In genomic region chr2:121627525-121628050, GRCh38 we compare ENCODE assay signal across 19 cellular contexts. TPM values are rescaled to one million over a fixed set of nuclear protein-coding genes. Genes with fewer than 3 reads are reported as not detected.
DNase-seq lines count a peak whose midpoint lies in the region; ATAC-seq, FAIRE-seq and TF ChIP-seq lines count a peak whose summit lies in the region.
"Had no signal": no experiment of that assay in that cellular context is flagged by ENCODE, and none has a peak within 500 bp of the region (broad histone marks: within the 10 kb centered on the region; RNA-seq: fewer than 3 reads in every experiment).

No MANE protein-coding gene starts in this region.

- ATAC-seq in A549 (no peak), left ventricle myocardium superior (peak; percentile 40), psoas muscle (peak in 3 of 4 donors; percentile 26 to 56 (median 44)), HG02970 (IDR thresholded peaks at IDR 0.05; ENCODE audit: low FRiP score, unreplicated experiment) (no peak)
- ATAC-seq: activated naive CD8-positive, alpha-beta T cell treated with anti-CD3 and anti-CD28 coated beads, Interleukin-2, amount 50 U/mL, for 24 hours; activated T-helper 17 cell treated with anti-CD3 and anti-CD28 coated beads, Interleukin-2, amount 50 U/mL, for 72 hours; GM12878; left colon; Panc1 had no signal

- CTCF ChIA-PET in A549 (lab: Yijun Ruan, JAX), result interaction anchor here (0.6 to 1.8 kb wide), 4 partner anchors 10 to 22 kb away, joined by 3 to 4 read pairs (median 4); no protein-coding TSS in a partner anchor
- CTCF ChIA-PET in CD8-positive, alpha-beta memory T cell (lab: Charles Lee), result no interaction called here

- no peaks in the 10 kb centered on the region for H3K9me3 Mint-ChIP-seq in CD8-positive, alpha-beta memory T cell
- H3K9me3 Mint-ChIP-seq: activated naive CD8-positive, alpha-beta T cell treated with anti-CD3 and anti-CD28 coated beads, Interleukin-2, amount 50 U/mL, for 24 hours; activated T-helper 17 cell treated with anti-CD3 and anti-CD28 coated beads, Interleukin-2, amount 50 U/mL, for 72 hours had no signal

- peak overlapping the region in 1 of 2 experiments; percentile 56; a peak in 1 of 6 replicates for H3K27ac ChIP-seq in A549
- peak overlapping the region in 3 of 5 donors; percentile 3 to 74 (median 62) for H3K27ac ChIP-seq in adrenal gland
- H3K27ac ChIP-seq in psoas muscle, result peak overlapping the region; percentile 69
- no peak overlapping the region for H3K27ac ChIP-seq in CD8-positive, alpha-beta memory T cell (ENCODE audit: low read depth, low read length)
- peak overlapping the region in 1 of 2 donors; percentile 2 for H3K27ac ChIP-seq in kidney (ENCODE audit: low read depth in 2 of 2, low read length in 2 of 2)
- H3K27ac ChIP-seq: parathyroid adenoma had no signal

- 79% methylated on average over 4 of the region's 4 CpGs for WGBS in A549 (ENCODE audit: missing lambda C conversion rate)
- 49 to 66% (median 59%) methylated on average over 4 of the region's 4 CpGs for WGBS in adrenal gland, 4 donors
- WGBS in psoas muscle, 3 donors, result 52 to 78% (median 72%) methylated on average over 4 of the region's 4 CpGs

- POLR2A ChIA-PET in A549 (lab: Yijun Ruan, JAX), result no interaction called here
- POLR2A ChIA-PET in CD8-positive, alpha-beta memory T cell (lab: Charles Lee), result no interaction called here

- no peak for DNase-seq in A549 (ENCODE audit: low read depth in 1 of 2, low spot score in 1 of 2)
- no peak for DNase-seq in adrenal gland
- no peak for DNase-seq in left ventricle myocardium superior
- no peak for DNase-seq in psoas muscle
- no peak for DNase-seq in CD8-positive, alpha-beta memory T cell
- DNase-seq in foreskin fibroblast, result no peak
- no peak for DNase-seq in kidney
- DNase-seq: activated naive CD8-positive, alpha-beta T cell treated with anti-CD3 and anti-CD28 coated beads, Interleukin-2, amount 50 U/mL, for 24 hours; cerebellar nuclear complex; GDM1; SK-N-SH; spleen; T-helper 9 cell had no signal

- no peak for TF ChIP-seq POLR2A in A549 (IDR thresholded peaks at IDR 0.05; ENCODE audit: low read length)
- no peak for TF ChIP-seq POLR2A in adrenal gland (IDR thresholded peaks at IDR 0.05)

- H3K4me3 Mint-ChIP-seq in CD8-positive, alpha-beta memory T cell, result no peak overlapping the region
- H3K4me3 Mint-ChIP-seq: activated naive CD8-positive, alpha-beta T cell treated with anti-CD3 and anti-CD28 coated beads, Interleukin-2, amount 50 U/mL, for 24 hours; activated T-helper 17 cell treated with anti-CD3 and anti-CD28 coated beads, Interleukin-2, amount 50 U/mL, for 72 hours had no signal

- no peaks in the 10 kb centered on the region for H3K9me3 ChIP-seq in A549
- no peaks in the 10 kb centered on the region for H3K9me3 ChIP-seq in adrenal gland (replicated peaks in 1 of 3)
- H3K9me3 ChIP-seq in psoas muscle, result no peaks in the 10 kb centered on the region
- H3K9me3 ChIP-seq in CD8-positive, alpha-beta memory T cell (ENCODE audit: low read length), result no peaks in the 10 kb centered on the region
- H3K9me3 ChIP-seq in kidney (ENCODE audit: control insufficient read depth in 1 of 2, low read length in 2 of 2), result no peaks in the 10 kb centered on the region
- H3K9me3 ChIP-seq: SK-N-SH had no signal

- intact Hi-C loops in adrenal gland (cut with DNase I), result no loop called here
- intact Hi-C loops in left ventricle myocardium superior (cut with micrococcal nuclease), result no loop called here
- intact Hi-C loops in psoas muscle (cut with DNase I), result no loop called here
- intact Hi-C loops in kidney (cut with DNase I), result no loop called here

- FAIRE-seq in A549 (lab: Jason Lieb, UNC) (no peak), kidney (lab: Jason Lieb, UNC) (no peak)
- FAIRE-seq: GM12878 had no signal

- H3K27me3 Mint-ChIP-seq in CD8-positive, alpha-beta memory T cell, result no peaks in the 10 kb centered on the region
- H3K27me3 Mint-ChIP-seq: activated naive CD8-positive, alpha-beta T cell treated with anti-CD3 and anti-CD28 coated beads, Interleukin-2, amount 50 U/mL, for 24 hours; activated T-helper 17 cell treated with anti-CD3 and anti-CD28 coated beads, Interleukin-2, amount 50 U/mL, for 72 hours had no signal

- peak overlapping the region; percentile 10; the same call in 1 of the 3 replicates for H3K4me2 ChIP-seq in A549
- H3K4me2 ChIP-seq: SK-N-SH had no signal

- H3K4me1 Mint-ChIP-seq in CD8-positive, alpha-beta memory T cell, result peaks cover 28 to 46% (median 30%) of the 10 kb centered on the region in 3 donors

- peak overlapping the region in 1 of 8 donors; percentile 2 for H3K27ac Mint-ChIP-seq in CD8-positive, alpha-beta memory T cell
- H3K27ac Mint-ChIP-seq: activated naive CD8-positive, alpha-beta T cell treated with anti-CD3 and anti-CD28 coated beads, Interleukin-2, amount 50 U/mL, for 24 hours; activated T-helper 17 cell treated with anti-CD3 and anti-CD28 coated beads, Interleukin-2, amount 50 U/mL, for 72 hours had no signal

- no peak overlapping the region for H3K9ac ChIP-seq in kidney (ENCODE audit: low read length in 2 of 2)
- H3K9ac ChIP-seq: parathyroid adenoma, SK-N-SH had no signal

- H3K36me3 ChIP-seq in adrenal gland (replicated peaks in 1 of 2) (no peaks in the 10 kb centered on the region), psoas muscle (ENCODE audit: insufficient read depth in 1 of 2, low read depth in 1 of 2) (no peaks in the 10 kb centered on the region), kidney (ENCODE audit: control insufficient read depth in 1 of 2, insufficient read depth in 2 of 2, low read length in 2 of 2) (no peaks in the 10 kb centered on the region)
- no peaks in the 10 kb centered on the region for H3K36me3 ChIP-seq in CD8-positive, alpha-beta memory T cell (ENCODE audit: insufficient read depth, low read length)

- H3K4me1 ChIP-seq in A549, result peaks cover 6% of the 10 kb centered on the region; the same call in 2 of the 3 replicates
- H3K4me1 ChIP-seq in adrenal gland (replicated peaks in 1 of 2), result peaks cover 7 to 32% of the 10 kb centered on the region in 2 donors
- H3K4me1 ChIP-seq in psoas muscle, result peaks cover 51% of the 10 kb centered on the region
- H3K4me1 ChIP-seq in CD8-positive, alpha-beta memory T cell (ENCODE audit: insufficient read depth, low read length), result no peaks in the 10 kb centered on the region
- peaks cover 4 to 6% of the 10 kb centered on the region in 2 donors for H3K4me1 ChIP-seq in kidney (ENCODE audit: control insufficient read depth in 1 of 2, insufficient read depth in 1 of 2, low read depth in 1 of 2, low read length in 2 of 2)
- H3K4me1 ChIP-seq: parathyroid adenoma had no signal

- TF ChIP-seq CTCF in A549 (IDR thresholded peaks at IDR 0.05) (no peak), adrenal gland (IDR thresholded peaks at IDR 0.05) (no peak), psoas muscle (IDR thresholded peaks at IDR 0.05) (no peak), foreskin fibroblast (IDR thresholded peaks at IDR 0.05; ENCODE audit: low read depth, low read length) (no peak), kidney (IDR thresholded peaks at IDR 0.05; ENCODE audit: borderline replicate concordance, extremely low read depth, insufficient read depth) (no peak)

- H3K27me3 ChIP-seq in adrenal gland, result no peaks in the 10 kb centered on the region
- H3K27me3 ChIP-seq in psoas muscle (ENCODE audit: insufficient read depth in 3 of 3, low read length in 2 of 3), result no peaks in the 10 kb centered on the region
- H3K27me3 ChIP-seq in CD8-positive, alpha-beta memory T cell (ENCODE audit: insufficient read depth, low read length, poor library complexity, severe bottlenecking), result no peaks in the 10 kb centered on the region
- H3K27me3 ChIP-seq: spleen had no signal

- TF ChIP-seq RAD21 in A549 (conservative IDR thresholded peaks at IDR 0.05 in 1 of 2, IDR thresholded peaks at IDR 0.05 in 1 of 2), result no peak

- no peak for TF ChIP-seq EP300 in A549 (IDR thresholded peaks at IDR 0.05)

- H3K36me3 Mint-ChIP-seq in CD8-positive, alpha-beta memory T cell, result peaks cover 0 to 18% (median 8%) of the 10 kb centered on the region in 3 donors

- no peak overlapping the region for H3K4me3 ChIP-seq in A549
- no peak overlapping the region for H3K4me3 ChIP-seq in adrenal gland
- no peak overlapping the region for H3K4me3 ChIP-seq in psoas muscle
- no peak overlapping the region for H3K4me3 ChIP-seq in CD8-positive, alpha-beta memory T cell (ENCODE audit: low read length)
- H3K4me3 ChIP-seq in foreskin fibroblast (ENCODE audit: low read depth in 1 of 2, low read length in 2 of 2), result no peak overlapping the region
- H3K4me3 ChIP-seq in kidney (ENCODE audit: low read length in 2 of 2), result no peak overlapping the region
- H3K4me3 ChIP-seq: GM12878, spleen had no signal

TF ChIP-seq in A549, 52 proteins besides CTCF, POLR2A, EP300 and RAD21:
- no peak for TF ChIP-seq HOXA7 (CRISPR knock-in tag; IDR thresholded peaks at IDR 0.05)
- no peak for TF ChIP-seq CEBPB (IDR thresholded peaks at IDR 0.05)
- no peak for TF ChIP-seq CBX8 (IDR thresholded peaks at IDR 0.05)
- peak; percentile 77 for TF ChIP-seq MAFK (IDR thresholded peaks at IDR 0.05; ENCODE audit: partially characterized antibody)

RNA-seq across cellular contexts. Expression of gene CLASP1, which starts 21.7 kb away (rescaled TPM):
- 11.7 and 26.5 TPM in 2 replicates for polyA plus RNA-seq in A549 (2011; rRNA removed)
- polyA plus RNA-seq in A549 (2012; cell fraction: cytosol; rRNA removed), result 4.6 and 5.7 TPM in 2 replicates
- 12.0 and 19.8 TPM in 2 replicates for polyA plus RNA-seq in A549 (2012; cell fraction: nucleus; rRNA removed)
- 15.2 to 16.0 TPM (median 15.8 TPM) in 3 replicates for polyA plus RNA-seq in A549 (2017; fragmentation: RNase III; extraction: RNeasy Plus Mini Kit Qiagen cat#74134 plus additional on column Dnase treatment)
- polyA minus RNA-seq in A549 (2011; rRNA and poly(A)+ RNA removed), result 61.6 and 63.7 TPM in 2 replicates
- 10 to 100 TPM; 38.4 to 65.5 (median 54.1) TPM for total RNA-seq in adrenal gland
- 10 to 100 TPM; 14.9 to 24.3 (median 17.9) TPM for polyA plus RNA-seq in adrenal gland
- 66.5 TPM for total RNA-seq in left ventricle myocardium superior
- 10 to 100 TPM; 38.8 to 60.7 (median 50.4) TPM for total RNA-seq in psoas muscle
- polyA plus RNA-seq in psoas muscle, result 10 to 100 TPM; 11.6 to 27.3 (median 12.3) TPM
- 10 to 100 TPM; 62.6 to 66.0 TPM for total RNA-seq in CD8-positive, alpha-beta memory T cell
- 22.2 TPM for polyA plus RNA-seq in CD8-positive, alpha-beta memory T cell
- total RNA-seq in kidney, result 71.5 TPM
- 6.8 TPM for polyA plus RNA-seq in kidney (ENCODE audit: insufficient read depth, low read depth, low replicate concordance)

Comparison
In these comparisons a context has a peak if more than half of its experiments do, and no peak if none do; other contexts are left out.
1. ATAC-seq: peak in left ventricle myocardium superior (single experiment) and psoas muscle (3 of 4); none in A549 (0 of 2) and HG02970 (single experiment).